ENCODE assay signal across 9 cellular contexts in genomic region chr9:676780-677458, GRCh38.
A peak's percentile ranks its signal among the peaks of the same experiment; 100 is the strongest.
DNase-seq lines count a peak whose midpoint lies in the region; ATAC-seq and TF ChIP-seq lines count a peak whose summit lies in the region.
"Had no signal": no experiment of that assay in that cellular context is flagged by ENCODE, and none has a peak within 500 bp of the region (broad histone marks: within the 10 kb centered on the region; RNA-seq: fewer than 3 reads in every experiment).

No MANE protein-coding gene starts in this region.

- no peak for ATAC-seq in psoas muscle

- H3K27me3 ChIP-seq in Caco-2 (replicated peaks; ENCODE audit: control insufficient read depth, insufficient read depth, low read length) (no peaks in the 10 kb centered on the region), psoas muscle (ENCODE audit: insufficient read depth in 3 of 3, low read length in 2 of 3) (no peaks in the 10 kb centered on the region), PC-9 (ENCODE audit: insufficient read depth, low read depth) (no peaks in the 10 kb centered on the region)

- BruUV-seq in Caco-2 (replicated peaks; lab: Mats Ljungman, UMichigan) (no TSS peak), PC-9 (replicated peaks; lab: Mats Ljungman, UMichigan) (no TSS peak)

- peaks cover 12% of the 10 kb centered on the region for H3K36me3 Mint-ChIP-seq in Caco-2 (ENCODE audit: insufficient read depth, unreplicated experiment)

- H2AFZ ChIP-seq in PC-9 = no peak overlapping the region

- H3K79me2 ChIP-seq in PC-9 (ENCODE audit: low read depth) = no peaks in the 10 kb centered on the region

- no peaks in the 10 kb centered on the region for H3F3A ChIP-seq in PC-9 (ENCODE audit: insufficient read depth, low read depth)

- H3K27me3 Mint-ChIP-seq in Caco-2 (ENCODE audit: insufficient read depth, unreplicated experiment) = no peaks in the 10 kb centered on the region

- no peaks in the 10 kb centered on the region for H3K9me2 ChIP-seq in PC-9 (ENCODE audit: insufficient read depth)

- H4K20me1 ChIP-seq in PC-9 (ENCODE audit: insufficient read depth) = no peaks in the 10 kb centered on the region

- H3K36me3 ChIP-seq in Caco-2 (ENCODE audit: control insufficient read depth, insufficient read depth, low read length) (no peaks in the 10 kb centered on the region), psoas muscle (ENCODE audit: insufficient read depth in 1 of 2, low read depth in 1 of 2) (no peaks in the 10 kb centered on the region), PC-9 (ENCODE audit: low read depth) (no peaks in the 10 kb centered on the region)

- H3K4me1 ChIP-seq in Caco-2 (peaks cover 61% of the 10 kb centered on the region), psoas muscle (peaks cover 9% of the 10 kb centered on the region), PC-9 (replicated peaks; ENCODE audit: insufficient read depth) (no peaks in the 10 kb centered on the region)

- no peak for TF ChIP-seq CTCF in Caco-2 (IDR thresholded peaks at IDR 0.05; ENCODE audit: insufficient read depth in 1 of 2, low read depth in 1 of 2, low read length in 1 of 2, severe bottlenecking in 1 of 2, unreplicated experiment in 1 of 2)
- TF ChIP-seq CTCF in epithelial cell of esophagus (IDR thresholded peaks at IDR 0.05; ENCODE audit: insufficient read depth, low read depth, low read length, missing control alignments) = no peak
- no peak for TF ChIP-seq CTCF in psoas muscle (IDR thresholded peaks at IDR 0.05)
- no peak for TF ChIP-seq CTCF in PC-9 (conservative IDR thresholded peaks at IDR 0.05)

- H3K9me3 ChIP-seq in Caco-2 = no peaks in the 10 kb centered on the region
- H3K9me3 ChIP-seq in psoas muscle = no peaks in the 10 kb centered on the region
- no peaks in the 10 kb centered on the region for H3K9me3 ChIP-seq in PC-9 (ENCODE audit: insufficient read depth, low read depth)

- no peak for DNase-seq in Caco-2
- DNase-seq in M059J (ENCODE audit: low read depth) = peak; percentile 76
- peak; percentile 85 for DNase-seq in epithelial cell of esophagus (ENCODE audit: low read depth)
- no peak for DNase-seq in psoas muscle
- no peak for DNase-seq in cortex of kidney (lab: John Stamatoyannopoulos, UW)
- DNase-seq in PC-9 = no peak
- DNase-seq in NCI-H2227 treated with DMSO at 0.1 percent for 48 hours (lab: John Stamatoyannopoulos, UW) = no peak
- no peak for DNase-seq in stimulated activated CD4-positive, alpha-beta T cell treated with anti-CD3 and anti-CD28 coated beads, Interleukin-12 subunit alpha, Interleukin-12 subunit beta, amount 100 ng/mL, for 4 hours
- DNase-seq: NCI-H82 had no signal

- POLR2A ChIA-PET in Caco-2 (lab: Charles Lee) (no interaction called here), PC-9 (lab: Charles Lee; ENCODE audit: unreplicated experiment) (interaction anchor here (0.6 kb wide), 1 partner anchor 131 kb away, joined by 4 read pairs; no protein-coding TSS in a partner anchor)

- no peak overlapping the region for H3K4me2 ChIP-seq in PC-9

- no peak overlapping the region for H3K27ac ChIP-seq in psoas muscle
- H3K27ac ChIP-seq in PC-9 = no peak overlapping the region

- intact Hi-C loops in Caco-2 (cut with micrococcal nuclease; ENCODE audit: unreplicated experiment) (no loop called here), psoas muscle (cut with DNase I) (no loop called here), PC-9 (cut with micrococcal nuclease; ENCODE audit: unreplicated experiment) (no loop called here)

- peak overlapping the region; percentile 20 for H3K4me3 Mint-ChIP-seq in Caco-2 (ENCODE audit: unreplicated experiment)

- H3K4me3 ChIP-seq in Caco-2 (ENCODE audit: low read depth, low read length) = no peak overlapping the region
- H3K4me3 ChIP-seq in epithelial cell of esophagus (ENCODE audit: low read length) = peak overlapping the region; percentile 6
- peak overlapping the region; percentile 61 for H3K4me3 ChIP-seq in psoas muscle
- no peak overlapping the region for H3K4me3 ChIP-seq in PC-9

- 71 to 89% (median 79%) methylated on average over 3 of the region's 3 CpGs for WGBS in psoas muscle, 3 donors

- peaks cover 17% of the 10 kb centered on the region for H3K4me1 Mint-ChIP-seq in Caco-2 (ENCODE audit: low read depth, unreplicated experiment)

- CTCF ChIA-PET in Caco-2 (lab: Charles Lee) (no interaction called here), PC-9 (lab: Charles Lee) (interaction anchor here (0.7 kb wide), 1 partner anchor 70 kb away, joined by 3 read pairs; no protein-coding TSS in a partner anchor)

- H3K9me3 Mint-ChIP-seq in Caco-2 (ENCODE audit: unreplicated experiment) = no peaks in the 10 kb centered on the region

- no peak overlapping the region for H3K27ac Mint-ChIP-seq in Caco-2 (ENCODE audit: unreplicated experiment)

Comparison
In these comparisons a context has a peak if more than half of its experiments do, and no peak if none do; other contexts are left out.
1. DNase-seq: peak in M059J (single experiment) and epithelial cell of esophagus (single experiment); none in Caco-2 (0 of 2), psoas muscle (0 of 2), cortex of kidney (single experiment), PC-9 (0 of 2), NCI-H2227 treated with DMSO at 0.1 percent for 48 hours (single experiment) and stimulated activated CD4-positive, alpha-beta T cell treated with anti-CD3 and anti-CD28 coated beads, Interleukin-12 subunit alpha, Interleukin-12 subunit beta, amount 100 ng/mL, for 4 hours (single experiment).
2. H3K4me3 ChIP-seq: peak in epithelial cell of esophagus (single experiment) and psoas muscle (single experiment); none in Caco-2 (single experiment) and PC-9 (single experiment).